Comparison of ENCODE assay signal across 1 cellular context in genomic region chr20:45791668-45792512, GRCh38.
A peak's percentile ranks its signal among the peaks of the same experiment; 100 is the strongest.
TF ChIP-seq lines count a peak whose summit lies in the region.

A gene with protein sequence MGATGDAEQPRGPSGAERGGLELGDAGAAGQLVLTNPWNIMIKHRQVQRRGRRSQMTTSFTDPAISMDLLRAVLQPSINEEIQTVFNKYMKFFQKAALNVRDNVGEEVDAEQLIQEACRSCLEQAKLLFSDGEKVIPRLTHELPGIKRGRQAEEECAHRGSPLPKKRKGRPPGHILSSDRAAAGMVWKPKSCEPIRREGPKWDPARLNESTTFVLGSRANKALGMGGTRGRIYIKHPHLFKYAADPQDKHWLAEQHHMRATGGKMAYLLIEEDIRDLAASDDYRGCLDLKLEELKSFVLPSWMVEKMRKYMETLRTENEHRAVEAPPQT (plus strand): TSS chr20:45791954. CDS start chr20:45792005, 51 bp downstream.
Gene WFDC3, minus strand, starts transcription at chr20:45791883. Its CDS starts 1,908 bp downstream, at chr20:45789975.

TF ChIP-seq in HepG2, 621 proteins besides CTCF, POLR2A, EP300 and RAD21 (continued from another document):
- TF ChIP-seq PCBP1 (IDR thresholded peaks at IDR 0.05; ENCODE audit: borderline replicate concordance, low read depth, low read length): peak; percentile 95
- TF ChIP-seq CCDC6 (CRISPR knock-in tag; IDR thresholded peaks at IDR 0.05): no peak
- TF ChIP-seq ZSCAN22 (CRISPR knock-in tag; IDR thresholded peaks at IDR 0.05): no peak
- peak; percentile 83 for TF ChIP-seq FOXA3 (CRISPR knock-in tag; IDR thresholded peaks at IDR 0.05)
- peak; percentile 23; the same call in 1 of the 2 replicates for TF ChIP-seq HMG20A (CRISPR knock-in tag; IDR thresholded peaks at IDR 0.05; ENCODE audit: borderline replicate concordance)
- 0 out of 2 replicates have a peak, but pooled peaks have one; percentile 90 for TF ChIP-seq KIAA2018 (CRISPR knock-in tag; IDR thresholded peaks at IDR 0.05; ENCODE audit: borderline replicate concordance)
- TF ChIP-seq DZIP1 (CRISPR knock-in tag; IDR thresholded peaks at IDR 0.05): peak; percentile 93
- no peak; the same call in 1 of the 2 replicates for TF ChIP-seq ZXDC (CRISPR knock-in tag; IDR thresholded peaks at IDR 0.05)
- peak; percentile 98 for TF ChIP-seq ZNF773 (CRISPR knock-in tag; IDR thresholded peaks at IDR 0.05; ENCODE audit: borderline replicate concordance)
- no peak for TF ChIP-seq USF2 (IDR thresholded peaks at IDR 0.05; ENCODE audit: low read depth, low read length)
- no peak for TF ChIP-seq USF2 (CRISPR knock-in tag; IDR thresholded peaks at IDR 0.05; ENCODE audit: borderline replicate concordance)
